In the genomic region with DNA sequence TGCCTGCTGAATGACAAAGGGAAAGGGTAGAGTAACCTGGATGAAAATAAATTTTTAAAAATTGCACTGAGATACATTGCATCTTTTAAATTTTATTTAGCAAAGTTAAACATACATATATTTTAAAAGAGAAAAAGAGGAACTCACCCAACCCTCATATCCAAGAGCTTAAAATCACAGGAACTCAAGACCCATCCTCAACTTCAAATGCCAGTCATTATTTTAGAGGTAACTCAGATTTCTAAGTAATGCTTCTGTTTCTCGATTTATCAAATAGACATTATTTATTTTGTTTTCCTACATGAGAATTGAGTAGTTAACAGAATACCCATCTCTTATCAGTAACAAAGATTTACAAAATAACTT, we compare ENCODE assay signal across 10 cellular contexts. TPM values are rescaled to one million over a fixed set of nuclear protein-coding genes. Genes with fewer than 3 reads are reported as not detected.
DNase-seq lines count a peak whose midpoint lies in the region; ATAC-seq, FAIRE-seq and TF ChIP-seq lines count a peak whose summit lies in the region.
"Had no signal": no experiment of that assay in that cellular context is flagged by ENCODE, and none has a peak within 500 bp of the region (broad histone marks: within the 10 kb centered on the region; RNA-seq: fewer than 3 reads in every experiment).

No MANE protein-coding gene starts in this region.

- no peak overlapping the region for H3K9ac ChIP-seq in mammary epithelial cell (ENCODE audit: insufficient read depth, low read length)
- H3K9ac ChIP-seq in keratinocyte (ENCODE audit: control insufficient read depth, extremely low read depth, insufficient read depth, low read length) = no peak overlapping the region

- H3K9me3 ChIP-seq in mammary epithelial cell (replicated peaks; ENCODE audit: insufficient read depth, low read length) = no peaks in the 10 kb centered on the region
- no peaks in the 10 kb centered on the region for H3K9me3 ChIP-seq in breast epithelium
- H3K9me3 ChIP-seq in keratinocyte (ENCODE audit: control insufficient read depth, low read depth, low read length) = no peaks in the 10 kb centered on the region
- H3K9me3 ChIP-seq in transverse colon = no peaks in the 10 kb centered on the region
- H3K9me3 ChIP-seq: testis had no signal

- TF ChIP-seq CTCF in mammary epithelial cell (conservative IDR thresholded peaks at IDR 0.05 in 1 of 2, IDR thresholded peaks at IDR 0.05 in 1 of 2; ENCODE audit: extremely low read depth in 1 of 2, insufficient read depth in 1 of 2, low read depth in 1 of 2, low read length in 2 of 2) (no peak), breast epithelium (IDR thresholded peaks at IDR 0.05) (no peak), VCaP (conservative IDR thresholded peaks at IDR 0.05) (no peak), keratinocyte (optimal IDR thresholded peaks at IDR 0.05 in 1 of 3, IDR thresholded peaks at IDR 0.05 in 1 of 3, conservative IDR thresholded peaks at IDR 0.05 in 1 of 3; ENCODE audit: extremely low read depth in 1 of 3, insufficient read depth in 2 of 3, low read length in 3 of 3) (no peak), transverse colon (IDR thresholded peaks at IDR 0.05) (no peak)

- FAIRE-seq in keratinocyte (lab: Jason Lieb, UNC) = no peak

- TF ChIP-seq EP300 in transverse colon (IDR thresholded peaks at IDR 0.05; ENCODE audit: low read depth) = no peak

- in situ Hi-C loops in mammary epithelial cell (cut with MboI; ENCODE audit: low sequenced_read_pairs in 2 of 2) (no loop called here), transverse colon (cut with MboI; ENCODE audit: low pct_ligation_motif_present in 1 of 4, low pct_unique_long_range_greater_than_20kb in 1 of 4, low sequenced_read_pairs in 3 of 4) (no loop called here)

- TF ChIP-seq POLR2A in breast epithelium (IDR thresholded peaks at IDR 0.05) = no peak
- TF ChIP-seq POLR2A in transverse colon (IDR thresholded peaks at IDR 0.05) = no peak

- CTCF ChIA-PET in mammary epithelial cell (lab: Charles Lee; ENCODE audit: low non-redundant PET) = interaction anchor here (0.6 to 0.7 kb wide), 2 partner anchors 37 to 52 kb away, joined by 3 to 4 read pairs; no protein-coding TSS in a partner anchor

- peaks cover 54% of the 10 kb centered on the region for H3K79me2 ChIP-seq in mammary epithelial cell (ENCODE audit: insufficient read depth, low read length)
- peaks cover 32% of the 10 kb centered on the region for H3K79me2 ChIP-seq in keratinocyte (ENCODE audit: control insufficient read depth, insufficient read depth, low read length)

- no peak for ATAC-seq in HG02938 (IDR thresholded peaks at IDR 0.05; ENCODE audit: unreplicated experiment)

- H3K4me2 ChIP-seq in mammary epithelial cell (ENCODE audit: insufficient read depth, low read depth, low read length) (no peak overlapping the region), keratinocyte (ENCODE audit: control insufficient read depth, extremely low read depth, insufficient read depth, low read depth, low read length) (no peak overlapping the region)

- dilution Hi-C loops in mammary epithelial cell (cut with HindIII; ENCODE audit: low sequenced_read_pairs) = loop anchor here (5.0 kb wide), 2 partner anchors 34 to 36 kb away; no protein-coding TSS in a partner anchor
- dilution Hi-C loops in keratinocyte (cut with MboI; ENCODE audit: extremely low pct_ligation_motif_present, low sequenced_read_pairs) = no loop called here

- no peak overlapping the region for H3K4me3 ChIP-seq in mammary epithelial cell (replicated peaks in 1 of 3; ENCODE audit: insufficient read depth in 1 of 3, low read depth in 2 of 3, low read length in 3 of 3)
- H3K4me3 ChIP-seq in breast epithelium = no peak overlapping the region
- no peak overlapping the region for H3K4me3 ChIP-seq in keratinocyte (ENCODE audit: control insufficient read depth in 2 of 3, extremely low read depth in 1 of 3, insufficient read depth in 2 of 3, low read depth in 1 of 3, low read length in 3 of 3)
- H3K4me3 ChIP-seq in transverse colon = no peak overlapping the region
- H3K4me3 ChIP-seq: testis had no signal

- DNase-seq in mammary epithelial cell (no peak), breast epithelium (ENCODE audit: low spot score in 2 of 2) (no peak), keratinocyte (ENCODE audit: low read depth, low spot score) (no peak), transverse colon (no peak), dedifferentiated amniotic fluid mesenchymal stem cell (ENCODE audit: extremely low spot score) (no peak)
- no peak for DNase-seq in activated CD4-positive, CD25-positive, alpha-beta regulatory T cell treated with anti-CD3 and anti-CD28 coated beads, Interleukin-2, amount 50 U/mL, for 72 hours
- DNase-seq: T1000, testis had no signal

- no peaks in the 10 kb centered on the region for H4K20me1 ChIP-seq in mammary epithelial cell (ENCODE audit: insufficient read depth, low read length)
- no peaks in the 10 kb centered on the region for H4K20me1 ChIP-seq in keratinocyte (ENCODE audit: control insufficient read depth, extremely low read depth, insufficient read depth, low read length)

- peaks cover 58% of the 10 kb centered on the region for H3K4me1 ChIP-seq in mammary epithelial cell (ENCODE audit: insufficient read depth, low read length)
- H3K4me1 ChIP-seq in breast epithelium = peaks cover 6 to 27% of the 10 kb centered on the region in 2 donors
- H3K4me1 ChIP-seq in keratinocyte (ENCODE audit: control insufficient read depth, extremely low read depth, insufficient read depth, low read length) = peaks cover 71% of the 10 kb centered on the region
- peaks cover 48 to 84% (median 66%) of the 10 kb centered on the region in 4 donors for H3K4me1 ChIP-seq in transverse colon

- H3K36me3 ChIP-seq in mammary epithelial cell (ENCODE audit: insufficient read depth, low read length) (no peaks in the 10 kb centered on the region), breast epithelium (no peaks in the 10 kb centered on the region), keratinocyte (ENCODE audit: control insufficient read depth in 2 of 2, extremely low read depth in 1 of 2, insufficient read depth in 2 of 2, low read length in 2 of 2) (peaks cover 1 to 5% of the 10 kb centered on the region in 2 experiments), transverse colon (no peaks in the 10 kb centered on the region)

- WGBS in mammary epithelial cell (ENCODE audit: low coverage, missing lambda C conversion rate) = 91% methylated on average over 1 of the region's 1 CpG
- WGBS in transverse colon (ENCODE audit: low coverage in 1 of 2), 2 donors = 39 to 60% methylated on average over 1 of the region's 1 CpG

- H3K27me3 ChIP-seq in mammary epithelial cell (ENCODE audit: insufficient read depth, low read length) (no peaks in the 10 kb centered on the region), breast epithelium (no peaks in the 10 kb centered on the region), keratinocyte (ENCODE audit: control insufficient read depth, extremely low read depth, insufficient read depth, low read length) (no peaks in the 10 kb centered on the region), transverse colon (no peaks in the 10 kb centered on the region)
- H3K27me3 ChIP-seq: testis had no signal

- no peaks in the 10 kb centered on the region for H3K9me1 ChIP-seq in keratinocyte (ENCODE audit: control insufficient read depth, extremely low read depth, insufficient read depth, low read length)

- intact Hi-C loops in mammary epithelial cell (cut with micrococcal nuclease) = loop anchor here (1.0 to 5.0 kb wide), 7 partner anchors 37 to 456 kb away; no protein-coding TSS in a partner anchor
- intact Hi-C loops in breast epithelium (cut with DNase I; ENCODE audit: low total_unique reads) = no loop called here
- intact Hi-C loops in transverse colon (cut with DNase I; ENCODE audit: low total_unique reads) = loop anchor here (5.0 kb wide), 1 partner anchor 36 kb away; no protein-coding TSS in a partner anchor

- H3K27ac ChIP-seq in mammary epithelial cell (ENCODE audit: insufficient read depth, low read depth, low read length) = peak overlapping the region; percentile 99
- peak overlapping the region in 1 of 2 donors; percentile 100 for H3K27ac ChIP-seq in breast epithelium
- H3K27ac ChIP-seq in VCaP = peak overlapping the region; percentile 97; the same call in 1 of the 2 replicates
- peak overlapping the region; percentile 19 for H3K27ac ChIP-seq in keratinocyte (ENCODE audit: control insufficient read depth, insufficient read depth, low read length)
- H3K27ac ChIP-seq in transverse colon = peak overlapping the region in 3 of 4 donors; percentile 95 to 99 (median 98)

- no TSS peak for BruUV-seq in mammary epithelial cell (replicated peaks; lab: Mats Ljungman, UMichigan)

- H2AFZ ChIP-seq in mammary epithelial cell (ENCODE audit: low read depth, low read length) (no peak overlapping the region), keratinocyte (ENCODE audit: control insufficient read depth, low read length) (no peak overlapping the region)

RNA-seq across cellular contexts. Expression of a gene that starts 32.4 kb away (rescaled TPM):
- total RNA-seq in mammary epithelial cell (10 to 100 TPM; 41.2 to 72.2 TPM), breast epithelium (100 to 1,000 TPM in 2 of 3 donors, 10 to 100 TPM in 1; 88.2 to 184 (median 168) TPM), transverse colon (100 to 1,000 TPM in 3 of 4 donors, 10 to 100 TPM in 1; 86.8 to 362 (median 178) TPM)
- polyA plus RNA-seq in mammary epithelial cell (2.4 TPM), keratinocyte (3.5 to 12.9 TPM (median 7.9 TPM) in 3 replicates)
- polyA minus RNA-seq in mammary epithelial cell (57.9 TPM), keratinocyte (36.9 to 48.3 TPM (median 41.4 TPM) in 3 replicates)
- polyA plus RNA-seq in keratinocyte (2011; ENCODE audit: low read depth) = 78.4 TPM
- polyA plus RNA-seq in keratinocyte (2011; cell fraction: cytosol; rRNA removed) = 7.6 and 7.7 TPM in 2 replicates
- 31.9 and 35.6 TPM in 2 replicates for polyA plus RNA-seq in keratinocyte (2011; cell fraction: nucleus; rRNA removed)
- 21.5 and 27.1 TPM in 2 replicates for polyA plus RNA-seq in keratinocyte (2012; ENCODE audit: low replicate concordance)
- 10.4 TPM for polyA minus RNA-seq in keratinocyte (2011; cell fraction: cytosol; rRNA and poly(A)+ RNA removed)
- 39.3 and 68.7 TPM in 2 replicates for polyA minus RNA-seq in keratinocyte (2011; cell fraction: nucleus; rRNA and poly(A)+ RNA removed)
